14 cellular contexts compared by ENCODE assay signal in the genomic region with DNA sequence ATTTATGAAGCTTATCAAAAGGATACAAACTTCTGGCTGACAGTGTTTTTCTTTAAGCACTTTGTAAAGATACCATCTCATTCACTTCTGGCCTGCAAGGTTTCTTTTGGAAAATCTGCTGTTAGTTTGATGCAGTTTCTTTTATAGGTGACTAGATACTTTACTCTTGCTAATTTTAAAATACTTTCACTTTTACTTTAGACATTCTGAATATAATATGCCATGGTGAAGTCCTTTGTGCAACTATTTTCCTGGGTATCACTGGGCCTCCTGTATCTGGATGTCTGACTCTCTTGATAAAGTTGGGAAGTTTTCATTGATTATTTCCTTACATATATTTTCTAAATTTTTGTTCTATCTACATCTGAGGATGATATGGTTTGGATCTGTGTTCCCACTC.
"Had no signal": no experiment of that assay in that cellular context is flagged by ENCODE, and none has a peak within 500 bp of the region (broad histone marks: within the 10 kb centered on the region; RNA-seq: fewer than 3 reads in every experiment).

No MANE protein-coding gene starts in this region.

- ATAC-seq: activated CD4-positive, CD25-positive, alpha-beta regulatory T cell treated with anti-CD3 and anti-CD28 coated beads, Interleukin-2, amount 50 U/mL, for 24 hours; gastrocnemius medialis; heart right ventricle; left cardiac atrium; lower lobe of right lung; pancreas; sciatic nerve had no signal

- H3K4me1 Mint-ChIP-seq: neural crest cell had no signal

- DNase-seq: activated effector memory CD4-positive, alpha-beta T cell treated with anti-CD3 and anti-CD28 coated beads, Interleukin-2, amount 50 U/mL, for 16 hours; adrenal gland; dorsolateral prefrontal cortex; erythroblast; gastrocnemius medialis; heart right ventricle; left cardiac atrium; lower lobe of right lung; pancreas; stimulated activated CD4-positive, alpha-beta T cell treated with anti-CD3 and anti-CD28 coated beads, Interleukin-1b, Interleukin-23, amount 100 ng/mL, for 48 hours; T1000 had no signal

- H3K4me3 Mint-ChIP-seq: neural crest cell had no signal
